Comparison of ENCODE assay signal across 19 cellular contexts in the genomic region with DNA sequence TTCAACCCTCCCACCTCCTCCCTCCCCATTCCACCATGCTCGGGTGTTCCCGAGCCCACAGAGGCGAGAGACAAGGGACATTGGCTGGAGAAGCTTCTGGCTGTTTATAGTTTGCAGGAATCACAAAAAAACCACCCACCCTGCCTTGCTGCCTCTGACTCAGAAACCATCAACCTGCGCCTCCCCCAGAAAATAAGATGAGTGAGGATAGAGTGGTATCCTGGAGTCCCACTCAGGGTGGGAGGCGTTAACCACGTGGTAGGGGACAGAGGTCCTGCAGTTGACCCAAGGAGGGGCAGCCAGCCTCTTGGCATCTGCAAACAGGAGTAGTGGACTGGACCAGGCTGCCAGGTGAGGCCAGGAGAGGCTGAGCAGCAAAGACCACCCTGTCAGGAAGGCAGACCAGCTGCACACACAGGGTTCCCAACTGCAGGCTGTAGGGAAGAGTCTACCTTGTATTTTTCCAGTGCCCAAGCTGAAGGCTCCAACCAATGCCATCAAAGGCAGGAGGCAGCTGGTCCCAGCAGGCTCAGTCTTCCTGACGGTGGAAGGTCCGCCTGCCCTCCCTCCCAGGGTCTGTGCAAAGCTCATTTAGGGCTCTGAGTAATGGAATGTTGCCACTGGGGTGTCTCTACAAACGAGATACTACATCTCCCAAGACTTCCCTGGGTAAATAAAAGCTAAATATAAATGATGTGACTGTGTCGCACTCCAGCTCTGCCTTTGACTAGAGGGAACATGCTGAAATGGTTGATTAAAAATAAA.
DNase-seq lines count a peak whose midpoint lies in the region; ATAC-seq, FAIRE-seq and TF ChIP-seq lines count a peak whose summit lies in the region.
"Had no signal": no experiment of that assay in that cellular context is flagged by ENCODE, and none has a peak within 500 bp of the region (broad histone marks: within the 10 kb centered on the region; RNA-seq: fewer than 3 reads in every experiment).

No MANE protein-coding gene starts in this region.

- 28% methylated on average over 10 of the region's 10 CpGs for WGBS in A549 (ENCODE audit: missing lambda C conversion rate)
- WGBS in spleen, 5 donors: 43 to 71% (median 69%) methylated on average over 10 of the region's 10 CpGs

- H3K4me3 ChIP-seq in A549: no peak overlapping the region
- no peak overlapping the region for H3K4me3 ChIP-seq in spleen
- H3K4me3 ChIP-seq: BLaER1, GM12878, GM23248 had no signal

- no peak for TF ChIP-seq RAD21 in A549 (conservative IDR thresholded peaks at IDR 0.05 in 1 of 2, IDR thresholded peaks at IDR 0.05 in 1 of 2)

- POLR2A ChIA-PET in A549 (lab: Yijun Ruan, JAX): interaction anchor here (1.1 kb wide), 1 partner anchor 201 kb away, joined by 3 read pairs; a partner anchor contains a TSS

- no peak for ATAC-seq in A549
- ATAC-seq: GM12878 had no signal

- H3K36me3 ChIP-seq in spleen: no peaks in the 10 kb centered on the region
- H3K36me3 ChIP-seq: BLaER1 had no signal

- CTCF ChIA-PET in A549 (lab: Yijun Ruan, JAX): interaction anchor here (1.0 to 1.5 kb wide), 4 partner anchors 11 to 256 kb away, joined by 3 to 4 read pairs (median 3); no protein-coding TSS in a partner anchor

- DNase-seq in A549 (ENCODE audit: low read depth in 1 of 2, low spot score in 1 of 2) (no peak), cerebellar cortex (ENCODE audit: low spot score) (peak; percentile 71), inferior parietal cortex (ENCODE audit: extremely low spot score) (peak; percentile 15), spleen (peak; percentile 65), NCI-H2227 (lab: John Stamatoyannopoulos, UW; ENCODE audit: unreplicated experiment) (no peak), cardiac septum (ENCODE audit: low spot score) (no peak), T1000 (lab: John Stamatoyannopoulos, UW) (no peak), DMS79 treated with DMSO at 0.1 percent for 48 hours (lab: John Stamatoyannopoulos, UW) (no peak)
- DNase-seq: AML-193; Caco-2; CD8-positive, alpha-beta memory T cell; DMS53; GM23248; H7; IMR-90 had no signal

- peaks cover 21% of the 10 kb centered on the region for H3K9me3 ChIP-seq in A549
- H3K9me3 ChIP-seq in spleen: peaks cover 0 to 11% (median 1%) of the 10 kb centered on the region in 8 donors

- no peak overlapping the region for H3K27ac ChIP-seq in A549
- no peak overlapping the region for H3K27ac ChIP-seq in spleen
- H3K27ac ChIP-seq: 22Rv1, BLaER1, GM23248 had no signal

- TF ChIP-seq CTCF in A549 (IDR thresholded peaks at IDR 0.05): no peak
- no peak for TF ChIP-seq CTCF in spleen (IDR thresholded peaks at IDR 0.05 in 8 of 11, conservative IDR thresholded peaks at IDR 0.05 in 3 of 11)

- no peak for TF ChIP-seq POLR2A in A549 (IDR thresholded peaks at IDR 0.05; ENCODE audit: low read length)
- no peak for TF ChIP-seq POLR2A in spleen (IDR thresholded peaks at IDR 0.05)

- no peak overlapping the region for H3K4me2 ChIP-seq in A549
- H3K4me2 ChIP-seq: BLaER1 had no signal

- H3K4me1 ChIP-seq in A549 (no peaks in the 10 kb centered on the region), spleen (no peaks in the 10 kb centered on the region)
- H3K4me1 ChIP-seq: BLaER1, Caco-2 had no signal

- H3K27me3 ChIP-seq in spleen (replicated peaks in 1 of 7): peaks cover 0 to 8% (median 0%) of the 10 kb centered on the region in 7 donors
- H3K27me3 ChIP-seq: BLaER1 had no signal

- no peak for TF ChIP-seq EP300 in A549 (IDR thresholded peaks at IDR 0.05)

- FAIRE-seq in A549 (lab: Jason Lieb, UNC): peak; percentile 7
- FAIRE-seq: GM12878, GM18507 had no signal

- intact Hi-C loops in spleen (cut with DNase I; ENCODE audit: low total_unique reads): no loop called here
- intact Hi-C loops in cardiac septum (cut with DNase I): no loop called here

TF ChIP-seq in A549, 52 proteins besides CTCF, POLR2A, EP300 and RAD21:
- TF ChIP-seq, protein P1, sequence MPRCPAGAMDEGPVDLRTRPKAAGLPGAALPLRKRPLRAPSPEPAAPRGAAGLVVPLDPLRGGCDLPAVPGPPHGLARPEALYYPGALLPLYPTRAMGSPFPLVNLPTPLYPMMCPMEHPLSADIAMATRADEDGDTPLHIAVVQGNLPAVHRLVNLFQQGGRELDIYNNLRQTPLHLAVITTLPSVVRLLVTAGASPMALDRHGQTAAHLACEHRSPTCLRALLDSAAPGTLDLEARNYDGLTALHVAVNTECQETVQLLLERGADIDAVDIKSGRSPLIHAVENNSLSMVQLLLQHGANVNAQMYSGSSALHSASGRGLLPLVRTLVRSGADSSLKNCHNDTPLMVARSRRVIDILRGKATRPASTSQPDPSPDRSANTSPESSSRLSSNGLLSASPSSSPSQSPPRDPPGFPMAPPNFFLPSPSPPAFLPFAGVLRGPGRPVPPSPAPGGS (IDR thresholded peaks at IDR 0.05): no peak
- no peak for TF ChIP-seq EHMT2 (IDR thresholded peaks at IDR 0.05; ENCODE audit: low read depth)
- no peak for TF ChIP-seq JUN (IDR thresholded peaks at IDR 0.05)
- no peak for TF ChIP-seq SREBF2 (IDR thresholded peaks at IDR 0.05)
- TF ChIP-seq, protein P2, sequence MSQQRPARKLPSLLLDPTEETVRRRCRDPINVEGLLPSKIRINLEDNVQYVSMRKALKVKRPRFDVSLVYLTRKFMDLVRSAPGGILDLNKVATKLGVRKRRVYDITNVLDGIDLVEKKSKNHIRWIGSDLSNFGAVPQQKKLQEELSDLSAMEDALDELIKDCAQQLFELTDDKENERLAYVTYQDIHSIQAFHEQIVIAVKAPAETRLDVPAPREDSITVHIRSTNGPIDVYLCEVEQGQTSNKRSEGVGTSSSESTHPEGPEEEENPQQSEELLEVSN (IDR thresholded peaks at IDR 0.05; ENCODE audit: borderline replicate concordance, low read depth): no peak
- TF ChIP-seq RARB (CRISPR knock-in tag; IDR thresholded peaks at IDR 0.05): no peak
- TF ChIP-seq KDM1A (IDR thresholded peaks at IDR 0.05; ENCODE audit: low read depth): no peak
- TF ChIP-seq, protein P3, sequence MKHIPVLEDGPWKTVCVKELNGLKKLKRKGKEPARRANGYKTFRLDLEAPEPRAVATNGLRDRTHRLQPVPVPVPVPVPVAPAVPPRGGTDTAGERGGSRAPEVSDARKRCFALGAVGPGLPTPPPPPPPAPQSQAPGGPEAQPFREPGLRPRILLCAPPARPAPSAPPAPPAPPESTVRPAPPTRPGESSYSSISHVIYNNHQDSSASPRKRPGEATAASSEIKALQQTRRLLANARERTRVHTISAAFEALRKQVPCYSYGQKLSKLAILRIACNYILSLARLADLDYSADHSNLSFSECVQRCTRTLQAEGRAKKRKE (CRISPR knock-in tag; IDR thresholded peaks at IDR 0.05; ENCODE audit: low read depth): no peak
- TF ChIP-seq HDAC2 (IDR thresholded peaks at IDR 0.05): no peak
- TF ChIP-seq PHF8 (IDR thresholded peaks at IDR 0.05; ENCODE audit: borderline replicate concordance, low read depth): no peak
- TF ChIP-seq NFE2L2 (conservative IDR thresholded peaks at IDR 0.05; ENCODE audit: low read length): no peak

Comparison
In these comparisons a context has a peak if more than half of its experiments do, and no peak if none do; other contexts are left out.
1. DNase-seq: peak in cerebellar cortex (single experiment), inferior parietal cortex (single experiment) and spleen (single experiment); none in A549 (0 of 2), NCI-H2227 (single experiment), cardiac septum (single experiment), T1000 (single experiment) and DMS79 treated with DMSO at 0.1 percent for 48 hours (single experiment).